Comparison of ENCODE assay signal across 8 cellular contexts in genomic region chr5:150544606-150545219, GRCh38. TPM values are rescaled to one million over a fixed set of nuclear protein-coding genes. Genes with fewer than 3 reads are reported as not detected.
DNase-seq lines count a peak whose midpoint lies in the region; ATAC-seq, FAIRE-seq and TF ChIP-seq lines count a peak whose summit lies in the region.

No MANE protein-coding gene starts in this region.

- intact Hi-C loops in GM12878 (cut with micrococcal nuclease; ENCODE audit: unreplicated experiment): loop anchor here (1.0 to 2.0 kb wide), 2 partner anchors 58 to 85 kb away; no protein-coding TSS in a partner anchor

- no peak overlapping the region for H2AFZ ChIP-seq in GM12878 (ENCODE audit: control insufficient read depth, low read depth, low read length)

- no peak overlapping the region for H3K9ac ChIP-seq in GM12878 (ENCODE audit: control insufficient read depth, insufficient read depth, low read length)

- H3K4me3 ChIP-seq in GM12878: no peak overlapping the region

- POLR2A ChIA-PET in GM12878 (lab: Charles Lee): interaction anchor here (1.0 to 1.3 kb wide), 2 partner anchors 84 to 86 kb away, joined by 3 read pairs; no protein-coding TSS in a partner anchor

- CTCF ChIA-PET in GM12878 (lab: Yijun Ruan, JAX): interaction anchor here (0.6 to 10.3 kb wide), 33 partner anchors 8 to 307 kb away, joined by 3 to 229 read pairs (median 3); partner anchors contain the start of genes RBM22 and RPS14

- in situ Hi-C loops in GM12878 (cut with MboI): loop anchor here (5.0 kb wide), 1 partner anchor 82 kb away; no protein-coding TSS in a partner anchor

- H3K27me3 ChIP-seq in GM12878 (replicated peaks in 1 of 2; ENCODE audit: control insufficient read depth in 2 of 2, insufficient read depth in 2 of 2, low read length in 1 of 2): no peaks in the 10 kb centered on the region

- H4K20me1 ChIP-seq in GM12878 (ENCODE audit: control insufficient read depth, insufficient read depth): no peaks in the 10 kb centered on the region

- no peak overlapping the region for H3K27ac ChIP-seq in GM12878 (ENCODE audit: control insufficient read depth, insufficient read depth)

- TF ChIP-seq CTCF in GM12878 (IDR thresholded peaks at IDR 0.05 in 2 of 3, conservative IDR thresholded peaks at IDR 0.05 in 1 of 3; ENCODE audit: control insufficient read depth in 2 of 3, extremely low read depth in 1 of 3, insufficient read depth in 1 of 3, low read depth in 3 of 3, low read length in 3 of 3): peak; percentile 96 to 99 (median 99); a peak in 5 of 6 replicates

- TF ChIP-seq RAD21 in GM12878 (IDR thresholded peaks at IDR 0.05; ENCODE audit: insufficient read depth, low read depth, low read length): peak; percentile 87

- ATAC-seq in GM21723 (IDR thresholded peaks at IDR 0.05; ENCODE audit: unreplicated experiment): peak; percentile 97
- peak; percentile 100 for ATAC-seq in GM12878

- peak; percentile 82 for FAIRE-seq in GM12878 (lab: Jason Lieb, UNC)

- TF ChIP-seq EP300 in GM12878 (IDR thresholded peaks at IDR 0.05; ENCODE audit: borderline replicate concordance in 1 of 2, control insufficient read depth in 1 of 2, low read depth in 2 of 2, low read length in 2 of 2): no peak

- H3K9me3 ChIP-seq in GM12878 (replicated peaks; ENCODE audit: control insufficient read depth, insufficient read depth, low read length): no peaks in the 10 kb centered on the region

- H3K4me2 ChIP-seq in GM12878 (ENCODE audit: control insufficient read depth, insufficient read depth): no peak overlapping the region

- 13% methylated on average over 8 of the region's 8 CpGs for WGBS in GM12878 (ENCODE audit: insufficient coverage, insufficient replicate concordance, low lambda C conversion rate, missing lambda C conversion rate)

- DNase-seq in GM03348 (ENCODE audit: low spot score) (peak; percentile 89), LHCN-M2 (ENCODE audit: low read depth) (peak; percentile 67), T1000 (lab: John Stamatoyannopoulos, UW) (peak; percentile 29), GM12878 (ENCODE audit: low read depth, low spot score) (peak; percentile 17), iPS-NIHi11 (ENCODE audit: low spot score) (peak; percentile 98), amniotic stem cell (lab: John Stamatoyannopoulos, UW) (no peak)
- DNase-seq in stimulated activated CD4-positive, alpha-beta T cell treated with anti-CD3 and anti-CD28 coated beads, Interleukin-1b, Interleukin-23, amount 100 ng/mL, for 4 hours (ENCODE audit: low read depth in 2 of 2): peak; percentile 29 to 42

- RAD21 ChIA-PET in GM12878 (lab: Charles Lee; ENCODE audit: unreplicated experiment): interaction anchor here (0.8 to 3.4 kb wide), 5 partner anchors 13 to 95 kb away, joined by 3 to 62 read pairs (median 5); no protein-coding TSS in a partner anchor

- SMC1A ChIA-PET in GM12878 (lab: Charles Lee; ENCODE audit: uncharacterized antibody, unreplicated experiment): interaction anchor here (0.7 to 2.6 kb wide), 9 partner anchors 15 to 113 kb away, joined by 3 to 25 read pairs (median 6); no protein-coding TSS in a partner anchor

- BruUV-seq in GM12878 (replicated peaks; lab: Mats Ljungman, UMichigan): no TSS peak

- H3K79me2 ChIP-seq in GM12878 (ENCODE audit: control insufficient read depth, insufficient read depth, low read length): no peaks in the 10 kb centered on the region

- H3K4me1 ChIP-seq in GM12878 (ENCODE audit: control insufficient read depth, insufficient read depth, low read length): no peaks in the 10 kb centered on the region

- peaks cover 9 to 29% of the 10 kb centered on the region in 2 experiments for H3K36me3 ChIP-seq in GM12878 (ENCODE audit: control insufficient read depth in 2 of 2, insufficient read depth in 2 of 2, low read length in 1 of 2)

- no peak for TF ChIP-seq POLR2A in GM12878 (IDR thresholded peaks at IDR 0.05; ENCODE audit: low read depth, low read length)

TF ChIP-seq in GM12878, 131 proteins besides CTCF, POLR2A, EP300 and RAD21 (continues in another document):
- TF ChIP-seq IKZF2 (IDR thresholded peaks at IDR 0.05) (peak in 1 of 2 experiments; percentile 21; a peak in 1 of 4 replicates), DPF2 (IDR thresholded peaks at IDR 0.05) (0 out of 2 replicates have a peak, but pooled peaks have one; percentile 17), STAT1 (conservative IDR thresholded peaks at IDR 0.05) (no peak), NBN (IDR thresholded peaks at IDR 0.05) (0 out of 2 replicates have a peak, but pooled peaks have one; percentile 39), ATF3 (IDR thresholded peaks at IDR 0.05; ENCODE audit: borderline replicate concordance, extremely low read depth, low read depth, low read length) (no peak), BRCA1 (IDR thresholded peaks at IDR 0.05; ENCODE audit: low read depth, low read length) (no peak), ZNF592 (IDR thresholded peaks at IDR 0.05) (peak; percentile 67; the same call in 1 of the 2 replicates), ZNF217 (IDR thresholded peaks at IDR 0.05) (no peak), MYC (IDR thresholded peaks at IDR 0.05; ENCODE audit: insufficient read depth, insufficient read length, insufficient replicate concordance, low read length, severe bottlenecking) (no peak), YY1 (IDR thresholded peaks at IDR 0.05; ENCODE audit: low read depth, low read length) (peak; percentile 61; the same call in 1 of the 2 replicates)

RNA-seq across cellular contexts. Expression of gene NDST1, which starts 36.8 kb away (rescaled TPM):
- total RNA-seq in LHCN-M2 (2014; rRNA removed): 78.6 and 83.6 TPM in 2 replicates
- 139 TPM for polyA plus RNA-seq in LHCN-M2 (2012)
- 78.0 and 78.6 TPM in 2 replicates for total RNA-seq in GM12878 (2013; cell fraction: nucleolus; rRNA removed)
- 15.4 and 16.7 TPM in 2 replicates for total RNA-seq in GM12878 (2014; rRNA removed)
- total RNA-seq in GM12878 (2014; rRNA removed; fragmentation: Illumina TruSeq; extraction: Trizol): 8.4 and 10.1 TPM in 2 replicates
- 47.9 and 53.5 TPM in 2 replicates for total RNA-seq in GM12878 (2021)
- 9.4 TPM for polyA plus RNA-seq in GM12878 (2011; ENCODE audit: low read depth)
- polyA plus RNA-seq in GM12878 (2011; rRNA removed): 8.1 and 15.0 TPM in 2 replicates
- 17.8 and 19.2 TPM in 2 replicates for polyA plus RNA-seq in GM12878 (2011; cell fraction: cytosol; rRNA removed)
- polyA plus RNA-seq in GM12878 (2011; cell fraction: nucleus; rRNA removed): 38.6 and 41.7 TPM in 2 replicates
- 11.6 and 11.8 TPM in 2 replicates for polyA plus RNA-seq in GM12878 (2012)
- polyA plus RNA-seq in GM12878 (2014; fragmentation: Illumina TruSeq; extraction: Trizol): 12.3 and 17.3 TPM in 2 replicates
- under 1 TPM; 0.20 to 0.31 TPM for polyA plus RNA-seq in GM12878 (2014; fragmentation: Nextera tagmentation; extraction: Ambion mirVana)
- polyA plus RNA-seq in GM12878 (2014; rRNA removed): 17.6 and 32.3 TPM in 2 replicates
- polyA plus RNA-seq in GM12878 (2016; fragmentation: Nextera tagmentation; extraction: Ambion mirVana): 10 to 100 TPM in 1 of 2 experiments, 1 to 10 TPM in 1; 5.3 to 10.9 TPM
- 28.4 and 33.3 TPM in 2 replicates for polyA minus RNA-seq in GM12878 (2011; rRNA and poly(A)+ RNA removed)
- 11.8 and 12.6 TPM in 2 replicates for polyA minus RNA-seq in GM12878 (2011; cell fraction: cytosol; rRNA and poly(A)+ RNA removed)
- polyA minus RNA-seq in GM12878 (2011; cell fraction: nucleus; rRNA and poly(A)+ RNA removed): 15.1 and 27.3 TPM in 2 replicates
